8 cellular contexts compared by ENCODE assay signal in the genomic region with DNA sequence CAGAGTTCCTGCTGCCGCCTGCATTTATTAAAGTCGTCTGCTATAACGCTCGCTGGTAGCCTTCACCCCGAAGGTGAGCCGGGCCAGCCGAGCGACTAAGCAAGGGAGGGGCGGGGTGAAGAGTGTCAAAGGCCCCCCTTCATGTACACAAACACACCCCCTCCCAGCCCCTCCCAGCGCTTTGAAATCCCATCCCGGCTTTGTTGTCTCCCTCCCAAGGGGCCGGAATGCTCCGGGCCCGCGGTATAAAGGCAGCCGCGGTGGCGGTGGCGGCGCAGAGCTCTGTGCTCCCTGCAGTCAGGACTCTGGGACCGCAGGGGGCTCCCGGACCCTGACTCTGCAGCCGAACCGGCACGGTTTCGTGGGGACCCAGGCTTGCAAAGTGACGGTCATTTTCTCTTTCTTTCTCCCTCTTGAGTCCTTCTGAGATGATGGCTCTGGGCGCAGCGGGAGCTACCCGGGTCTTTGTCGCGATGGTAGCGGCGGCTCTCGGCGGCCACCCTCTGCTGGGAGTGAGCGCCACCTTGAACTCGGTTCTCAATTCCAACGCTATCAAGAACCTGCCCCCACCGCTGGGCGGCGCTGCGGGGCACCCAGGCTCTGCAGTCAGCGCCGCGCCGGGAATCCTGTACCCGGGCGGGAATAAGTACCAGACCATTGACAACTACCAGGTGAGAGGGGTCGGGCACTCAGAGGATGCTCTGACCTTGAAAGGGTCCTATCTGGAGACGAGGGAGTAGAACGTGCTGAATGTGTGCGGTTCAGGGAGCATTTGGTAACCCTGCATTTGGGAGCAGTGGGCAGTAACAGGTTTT. TPM values are rescaled to one million over a fixed set of nuclear protein-coding genes. Genes with fewer than 3 reads are reported as not detected.
A peak's percentile ranks its signal among the peaks of the same experiment; 100 is the strongest.
DNase-seq lines count a peak whose midpoint lies in the region; ATAC-seq and TF ChIP-seq lines count a peak whose summit lies in the region.

A gene with protein sequence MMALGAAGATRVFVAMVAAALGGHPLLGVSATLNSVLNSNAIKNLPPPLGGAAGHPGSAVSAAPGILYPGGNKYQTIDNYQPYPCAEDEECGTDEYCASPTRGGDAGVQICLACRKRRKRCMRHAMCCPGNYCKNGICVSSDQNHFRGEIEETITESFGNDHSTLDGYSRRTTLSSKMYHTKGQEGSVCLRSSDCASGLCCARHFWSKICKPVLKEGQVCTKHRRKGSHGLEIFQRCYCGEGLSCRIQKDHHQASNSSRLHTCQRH (plus strand): TSS at position 275 of the 815 bp plus-strand sequence. CDS start 154 bp downstream, at position 429.

- no peak within 1 kb of the TSS for H3K27ac ChIP-seq in esophagus (ENCODE audit: low read depth in 2 of 2, low read length in 1 of 2)
- H3K27ac ChIP-seq in thymus (ENCODE audit: low read depth): no peak within 1 kb of the TSS

- H3K36me3 ChIP-seq in esophagus (ENCODE audit: control insufficient read depth in 2 of 2, insufficient read depth in 2 of 2, low read length in 1 of 2) (no peaks in the 10 kb centered on the region), thymus (ENCODE audit: control insufficient read depth, insufficient read depth) (no peaks in the 10 kb centered on the region)

- peak; percentile 63 for ATAC-seq in HG03354 (IDR thresholded peaks at IDR 0.05; ENCODE audit: poor library complexity, severe bottlenecking, unreplicated experiment)

- TF ChIP-seq CTCF in mesothelial cell of epicardium (IDR thresholded peaks at IDR 0.05; ENCODE audit: unreplicated experiment): peak; percentile 78

- H3K27me3 Mint-ChIP-seq in mesothelial cell of epicardium (ENCODE audit: low read depth): peaks cover 77% of the 10 kb centered on the region

- DNase-seq in DMS 273 (lab: John Stamatoyannopoulos, UW; ENCODE audit: unreplicated experiment) (peak; percentile 62), DMS 273 treated with DMSO at 0.1 percent for 48 hours (lab: John Stamatoyannopoulos, UW) (no peak), T1000 (lab: John Stamatoyannopoulos, UW) (peak; percentile 93), mesothelial cell of epicardium (ENCODE audit: low spot score in 2 of 2, unreplicated experiment in 2 of 2) (peak; percentile 24 to 72), GF-D8 (lab: John Stamatoyannopoulos, UW) (no peak)

- H3K4me1 ChIP-seq in esophagus (ENCODE audit: control insufficient read depth in 2 of 2, insufficient read depth in 2 of 2, low read length in 1 of 2): peaks cover 0 to 5% of the 10 kb centered on the region in 2 donors
- no peaks in the 10 kb centered on the region for H3K4me1 ChIP-seq in thymus (ENCODE audit: control insufficient read depth, insufficient read depth, low read length)

- H3K4me3 Mint-ChIP-seq in mesothelial cell of epicardium: peak within 1 kb of the TSS; percentile 80

- H3K9me3 ChIP-seq in esophagus (ENCODE audit: control insufficient read depth in 2 of 2, insufficient read depth in 1 of 2, low read depth in 1 of 2, low read length in 1 of 2) (peaks cover 0 to 4% of the 10 kb centered on the region in 2 donors), thymus (ENCODE audit: control insufficient read depth) (no peaks in the 10 kb centered on the region)

- WGBS in esophagus, 2 donors: 1 to 3% methylated on average over 53 of the region's 53 CpGs
- WGBS in thymus: under 1% methylated on average over 53 of the region's 53 CpGs

- H3K9me3 Mint-ChIP-seq in mesothelial cell of epicardium: no peaks in the 10 kb centered on the region

- no peak within 1 kb of the TSS for H3K27ac Mint-ChIP-seq in mesothelial cell of epicardium

- no peaks in the 10 kb centered on the region for H3K36me3 Mint-ChIP-seq in mesothelial cell of epicardium

- peaks cover 31% of the 10 kb centered on the region for H3K4me1 Mint-ChIP-seq in mesothelial cell of epicardium

- H3K4me3 ChIP-seq in esophagus (ENCODE audit: low read depth in 1 of 2, low read length in 2 of 2) (peak within 1 kb of the TSS; percentile 41 to 53), thymus (ENCODE audit: low read length) (peak within 1 kb of the TSS; percentile 46)

- H3K27me3 ChIP-seq in esophagus (ENCODE audit: control insufficient read depth in 1 of 2, insufficient read depth in 2 of 2, low read length in 2 of 2): no peaks in the 10 kb centered on the region
- peaks cover 37% of the 10 kb centered on the region for H3K27me3 ChIP-seq in thymus (ENCODE audit: control insufficient read depth, insufficient read depth)

RNA-seq across cellular contexts. Expression of the gene that starts here (rescaled TPM):
- polyA plus RNA-seq in esophagus (10 to 100 TPM in 1 of 2 donors, under 1 TPM in 1; 0.41 to 10.0 TPM), thymus (1.5 TPM)
- 12.7 to 13.3 TPM (median 13.0 TPM) in 3 replicates for total RNA-seq in mesothelial cell of epicardium

Comparison
In these comparisons a context has a peak if more than half of its experiments do, and no peak if none do; other contexts are left out.
1. DNase-seq: peak in DMS 273 (single experiment), T1000 (single experiment) and mesothelial cell of epicardium (2 of 2); none in DMS 273 treated with DMSO at 0.1 percent for 48 hours (single experiment) and GF-D8 (single experiment).